1 cellular context compared by ENCODE assay signal in the genomic region with DNA sequence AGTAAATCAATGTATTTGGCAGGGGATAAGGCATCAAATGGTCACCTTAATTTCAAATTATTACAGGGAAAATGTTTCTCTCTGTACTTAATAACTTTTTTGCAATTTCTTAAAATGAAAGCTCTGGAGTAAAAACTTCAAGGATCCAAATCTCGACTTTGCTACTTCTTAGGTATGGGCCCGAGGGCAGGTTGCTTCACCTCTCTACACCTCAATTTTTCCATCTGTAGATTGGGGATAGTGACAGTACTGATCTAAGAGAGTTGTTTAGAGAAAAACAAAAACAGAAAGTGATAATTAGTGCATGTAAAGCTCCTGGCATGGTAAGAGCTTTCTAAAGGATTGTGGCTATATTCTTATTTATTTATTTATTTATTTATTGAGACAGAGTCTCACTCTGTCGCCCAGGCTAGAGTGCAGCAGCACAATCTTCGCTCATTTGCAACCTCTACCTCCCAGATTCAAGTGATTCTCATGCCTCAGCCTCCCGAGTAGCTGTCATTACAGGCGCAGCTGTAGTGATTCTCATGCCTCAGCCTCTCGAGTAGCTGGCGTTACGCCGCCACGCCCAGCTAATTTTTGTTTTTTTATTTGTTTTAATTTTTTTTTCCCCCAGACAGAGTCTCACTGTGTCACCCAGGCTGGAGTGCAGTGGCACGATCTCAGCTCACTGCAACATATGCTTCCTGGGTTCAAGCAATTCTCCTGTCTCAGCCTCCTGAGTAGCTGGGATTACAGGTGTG.
TF ChIP-seq lines count a peak whose summit lies in the region.

No MANE protein-coding gene starts in this region.

TF ChIP-seq in K562, 482 proteins besides CTCF, POLR2A, EP300 and RAD21:
- TF ChIP-seq MCM5 (IDR thresholded peaks at IDR 0.05; ENCODE audit: low read depth) (no peak), STAG1 (CRISPR knock-in tag; IDR thresholded peaks at IDR 0.05; ENCODE audit: borderline replicate concordance) (no peak), SRSF7 (optimal IDR thresholded peaks at IDR 0.05; ENCODE audit: low read depth, low read length) (no peak), RBM25 (IDR thresholded peaks at IDR 0.05; ENCODE audit: low read depth, low read length, severe bottlenecking) (peak; percentile 88), BCOR (IDR thresholded peaks at IDR 0.05) (peak; percentile 48; the same call in 1 of the 2 replicates)
